ENCODE assay signal across 28 cellular contexts in genomic region chr15:37618368-37618767, GRCh38.
"Had no signal": no experiment of that assay in that cellular context is flagged by ENCODE, and none has a peak within 500 bp of the region (broad histone marks: within the 10 kb centered on the region; RNA-seq: fewer than 3 reads in every experiment).

No MANE protein-coding gene starts in this region.

- DNase-seq: activated B cell treated with CpG ODN at 0.5 μM for 24 hours; activated CD4-positive, alpha-beta memory T cell treated with anti-CD3 and anti-CD28 coated beads for 36 hours; activated CD4-positive, alpha-beta T cell treated with anti-CD3 and anti-CD28 coated beads for 4 hours; activated CD4-positive, alpha-beta T cell treated with anti-CD3 and anti-CD28 coated beads, Interleukin-2, amount 10 ng/mL, durations not matched to agents 24 days and 14 days; activated CD4-positive, alpha-beta T cell treated with anti-CD3 and anti-CD28 coated beads, Interleukin-2, amount 50 U/mL, for 1 hour; activated CD4-positive, alpha-beta T cell treated with anti-CD3 and anti-CD28 coated beads, Interleukin-2, amount 50 U/mL, for 4 hours; activated CD4-positive, CD25-positive, alpha-beta regulatory T cell treated with anti-CD3 and anti-CD28 coated beads, Interleukin-2, amount 50 U/mL, for 72 hours; activated CD8-positive, alpha-beta memory T cell treated with anti-CD3 and anti-CD28 coated beads, Interleukin-2, amount 50 U/mL, for 4 hours; activated CD8-positive, alpha-beta T cell treated with anti-CD3 and anti-CD28 coated beads for 36 hours; activated effector memory CD4-positive, alpha-beta T cell treated with anti-CD3 and anti-CD28 coated beads, Interleukin-2, amount 50 U/mL, for 16 hours; activated gamma-delta T cell treated with Interleukin-2 at 50 U/mL for 16 hours; activated naive CD4-positive, alpha-beta T cell; activated naive CD4-positive, alpha-beta T cell treated with anti-CD3 and anti-CD28 coated beads for 36 hours; activated naive CD4-positive, alpha-beta T cell treated with anti-CD3 and anti-CD28 coated beads, Interleukin-2, amount 50 U/mL, for 16 hours; activated naive CD8-positive, alpha-beta T cell treated with anti-CD3 and anti-CD28 coated beads for 36 hours; activated T-cell treated with anti-CD3 and anti-CD28 coated beads for 4 hours; activated T-cell treated with anti-CD3 and anti-CD28 coated beads, Interleukin-2, amount 50 U/mL, for 1 hour; activated T-cell treated with anti-CD3 and anti-CD28 coated beads, Interleukin-2, amount 50 U/mL, for 4 hours; activated T-cell treated with anti-CD3 and anti-CD28 coated beads, Interleukin-2, amount 50 U/mL, for 72 hours; adrenal gland; amniotic stem cell; aorta; body of pancreas; brain microvascular endothelial cell; central memory CD4-positive, alpha-beta T cell; T-helper 9 cell had no signal

- ATAC-seq: activated CD8-positive, alpha-beta T cell treated with anti-CD3 and anti-CD28 coated beads for 36 hours; activated naive CD4-positive, alpha-beta T cell treated with anti-CD3 and anti-CD28 coated beads, Interleukin-2, amount 50 U/mL, for 72 hours; activated T-cell treated with anti-CD3 and anti-CD28 coated beads, Interleukin-2, amount 50 U/mL, for 4 hours; activated T-cell treated with anti-CD3 and anti-CD28 coated beads, Interleukin-2, amount 50 U/mL, for 72 hours; activated T-helper 17 cell treated with anti-CD3 and anti-CD28 coated beads, Interleukin-2, amount 50 U/mL, for 72 hours; body of pancreas had no signal
